In the genomic region with DNA sequence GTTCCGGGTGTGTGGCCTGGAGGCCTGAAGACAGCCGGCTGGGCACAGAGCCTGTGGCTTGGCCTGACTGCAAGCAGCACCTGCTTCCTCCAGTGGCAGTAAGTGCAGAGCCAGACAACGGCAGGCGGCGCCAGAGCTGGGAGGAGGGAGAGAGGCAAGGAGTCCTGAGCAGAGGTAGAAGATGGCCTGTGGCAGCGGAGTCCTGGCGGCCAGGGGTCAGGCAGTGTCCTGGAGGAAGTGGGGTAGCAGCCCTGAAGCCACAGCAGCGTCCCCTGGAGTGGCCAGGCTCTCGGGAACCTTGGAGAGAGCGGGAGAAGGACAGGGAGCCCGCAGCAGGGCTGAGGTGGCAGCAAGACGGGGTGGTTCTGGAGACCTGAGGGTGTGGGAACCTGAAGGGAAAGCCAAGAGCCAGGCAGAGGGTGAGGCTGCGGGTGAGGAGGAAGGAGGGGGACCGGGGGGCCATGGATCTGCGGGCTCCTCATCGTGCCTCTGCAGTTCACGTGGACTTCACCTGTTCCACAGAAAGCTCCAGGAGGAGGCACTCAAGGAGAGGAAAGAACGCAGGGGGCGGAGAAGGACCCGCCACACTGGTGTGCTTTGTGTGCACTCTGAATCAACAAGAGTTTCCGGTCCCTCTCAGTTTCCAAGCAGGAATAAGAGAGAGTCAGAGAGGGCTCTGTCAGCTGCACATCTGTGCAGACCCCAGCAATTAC, we compare ENCODE assay signal across 9 cellular contexts.
DNase-seq lines count a peak whose midpoint lies in the region; ATAC-seq and TF ChIP-seq lines count a peak whose summit lies in the region.
"Had no signal": no experiment of that assay in that cellular context is flagged by ENCODE, and none has a peak within 500 bp of the region (broad histone marks: within the 10 kb centered on the region; RNA-seq: fewer than 3 reads in every experiment).

No MANE protein-coding gene starts in this region.

- H3K9me3 ChIP-seq in right lobe of liver, result no peaks in the 10 kb centered on the region
- H3K9me3 ChIP-seq in upper lobe of left lung, result no peaks in the 10 kb centered on the region

- H3K36me3 Mint-ChIP-seq in activated CD8-positive, alpha-beta memory T cell treated with anti-CD3 and anti-CD28 coated beads, Interleukin-2, amount 10 ng/mL, durations not matched to agents 7 days and 5 days, result no peaks in the 10 kb centered on the region
- H3K36me3 Mint-ChIP-seq in activated CD8-positive, alpha-beta T cell treated with anti-CD3 and anti-CD28 coated beads, Interleukin-2, amount 10 ng/mL, durations not matched to agents 7 days and 5 days (ENCODE audit: low read depth), result peaks cover 6% of the 10 kb centered on the region

- H3K27me3 ChIP-seq in right lobe of liver (no peaks in the 10 kb centered on the region), upper lobe of left lung (no peaks in the 10 kb centered on the region)

- TF ChIP-seq CTCF in right lobe of liver (IDR thresholded peaks at IDR 0.05) (no peak), upper lobe of left lung (IDR thresholded peaks at IDR 0.05) (peak in 4 of 6 experiments; percentile 30 to 62 (median 56))

- 98% methylated on average over 8 of the region's 21 CpGs for WGBS in right lobe of liver (ENCODE audit: insufficient coverage, low coverage, low lambda C conversion rate, missing lambda C conversion rate)
- 74 to 75% methylated on average over 21 of the region's 21 CpGs for WGBS in upper lobe of left lung, 2 donors

- H3K4me1 ChIP-seq in right lobe of liver (no peaks in the 10 kb centered on the region), upper lobe of left lung (peaks cover 5 to 30% (median 13%) of the 10 kb centered on the region in 4 donors)

- H3K4me1 Mint-ChIP-seq in activated CD8-positive, alpha-beta memory T cell treated with anti-CD3 and anti-CD28 coated beads, Interleukin-2, amount 10 ng/mL, durations not matched to agents 7 days and 5 days, result no peaks in the 10 kb centered on the region
- no peaks in the 10 kb centered on the region for H3K4me1 Mint-ChIP-seq in activated CD8-positive, alpha-beta T cell treated with anti-CD3 and anti-CD28 coated beads, Interleukin-2, amount 10 ng/mL, durations not matched to agents 7 days and 5 days (ENCODE audit: low read depth)

- intact Hi-C loops in right lobe of liver (cut with DNase I), result no loop called here

- CTCF ChIA-PET in activated CD8-positive, alpha-beta memory T cell treated with anti-CD3 and anti-CD28 coated beads, Interleukin-2, amount 10 ng/mL, durations not matched to agents 7 days and 5 days (lab: Charles Lee), result no interaction called here
- CTCF ChIA-PET in activated CD8-positive, alpha-beta T cell treated with anti-CD3 and anti-CD28 coated beads, Interleukin-2, amount 10 ng/mL, durations not matched to agents 7 days and 5 days (lab: Charles Lee), result no interaction called here

- peak; percentile 36 for DNase-seq in activated CD8-positive, alpha-beta memory T cell treated with anti-CD3 and anti-CD28 coated beads, Interleukin-2, amount 10 ng/mL, durations not matched to agents 7 days and 5 days
- no peak for DNase-seq in activated CD8-positive, alpha-beta memory T cell treated with anti-CD3 and anti-CD28 coated beads for 24 hours
- DNase-seq in SK-N-DZ (ENCODE audit: low spot score), result peak; percentile 18
- DNase-seq in right lobe of liver, result peak in 2 of 3 donors; percentile 38 to 55
- DNase-seq in upper lobe of left lung, result peak; percentile 89 to 93
- DNase-seq in activated CD8-positive, alpha-beta T cell treated with anti-CD3 and anti-CD28 coated beads, Interleukin-2, amount 10 ng/mL, durations not matched to agents 7 days and 5 days, result no peak
- DNase-seq: islet precursor cell had no signal

- no peak for ATAC-seq in activated CD8-positive, alpha-beta memory T cell treated with anti-CD3 and anti-CD28 coated beads, Interleukin-2, amount 10 ng/mL, durations not matched to agents 7 days and 5 days
- ATAC-seq in right lobe of liver (peak in 1 of 4 donors; percentile 10), upper lobe of left lung (ENCODE audit: low FRiP score in 2 of 2) (peak; percentile 54 to 85), GM21576 (IDR thresholded peaks at IDR 0.05; ENCODE audit: unreplicated experiment) (no peak), HG03135 (IDR thresholded peaks at IDR 0.05; ENCODE audit: unreplicated experiment) (no peak)
- no peak for ATAC-seq in activated CD8-positive, alpha-beta T cell treated with anti-CD3 and anti-CD28 coated beads, Interleukin-2, amount 10 ng/mL, durations not matched to agents 7 days and 5 days

- no peaks in the 10 kb centered on the region for H3K9me3 Mint-ChIP-seq in activated CD8-positive, alpha-beta memory T cell treated with anti-CD3 and anti-CD28 coated beads, Interleukin-2, amount 10 ng/mL, durations not matched to agents 7 days and 5 days (ENCODE audit: low read depth)
- H3K9me3 Mint-ChIP-seq in activated CD8-positive, alpha-beta T cell treated with anti-CD3 and anti-CD28 coated beads, Interleukin-2, amount 10 ng/mL, durations not matched to agents 7 days and 5 days (ENCODE audit: insufficient read depth), result no peaks in the 10 kb centered on the region

- TF ChIP-seq POLR2A in right lobe of liver (IDR thresholded peaks at IDR 0.05), result no peak
- TF ChIP-seq POLR2A in upper lobe of left lung (IDR thresholded peaks at IDR 0.05), result peak in 2 of 4 donors; percentile 7 to 60

- H3K4me3 ChIP-seq in right lobe of liver (no peak overlapping the region), upper lobe of left lung (peak overlapping the region in 2 of 4 donors; percentile 13)

- H3K27me3 Mint-ChIP-seq in activated CD8-positive, alpha-beta memory T cell treated with anti-CD3 and anti-CD28 coated beads, Interleukin-2, amount 10 ng/mL, durations not matched to agents 7 days and 5 days, result no peaks in the 10 kb centered on the region
- H3K27me3 Mint-ChIP-seq in activated CD8-positive, alpha-beta T cell treated with anti-CD3 and anti-CD28 coated beads, Interleukin-2, amount 10 ng/mL, durations not matched to agents 7 days and 5 days (ENCODE audit: low read depth), result no peaks in the 10 kb centered on the region

- POLR2A ChIA-PET in activated CD8-positive, alpha-beta T cell treated with anti-CD3 and anti-CD28 coated beads, Interleukin-2, amount 10 ng/mL, durations not matched to agents 7 days and 5 days (lab: Charles Lee), result no interaction called here

- no peak overlapping the region for H3K4me3 Mint-ChIP-seq in activated CD8-positive, alpha-beta memory T cell treated with anti-CD3 and anti-CD28 coated beads, Interleukin-2, amount 10 ng/mL, durations not matched to agents 7 days and 5 days
- H3K4me3 Mint-ChIP-seq in activated CD8-positive, alpha-beta T cell treated with anti-CD3 and anti-CD28 coated beads, Interleukin-2, amount 10 ng/mL, durations not matched to agents 7 days and 5 days, result no peak overlapping the region

- H3K36me3 ChIP-seq in right lobe of liver (peaks cover 0 to 48% (median 12%) of the 10 kb centered on the region in 4 donors), upper lobe of left lung (peaks cover 4 to 78% (median 29%) of the 10 kb centered on the region in 4 donors)

- H3K27ac Mint-ChIP-seq in activated CD8-positive, alpha-beta memory T cell treated with anti-CD3 and anti-CD28 coated beads, Interleukin-2, amount 10 ng/mL, durations not matched to agents 7 days and 5 days, result no peak overlapping the region
- H3K27ac Mint-ChIP-seq in activated CD8-positive, alpha-beta T cell treated with anti-CD3 and anti-CD28 coated beads, Interleukin-2, amount 10 ng/mL, durations not matched to agents 7 days and 5 days, result no peak overlapping the region

- no peak overlapping the region for H3K27ac ChIP-seq in right lobe of liver
- H3K27ac ChIP-seq in upper lobe of left lung, result peak overlapping the region; percentile 54 to 92 (median 77)

- TF ChIP-seq EP300 in upper lobe of left lung (IDR thresholded peaks at IDR 0.05), result peak in 1 of 4 donors; percentile 65

Comparison
In these comparisons a context has a peak if more than half of its experiments do, and no peak if none do; other contexts are left out.
1. DNase-seq: peak in activated CD8-positive, alpha-beta memory T cell treated with anti-CD3 and anti-CD28 coated beads, Interleukin-2, amount 10 ng/mL, durations not matched to agents 7 days and 5 days (single experiment), SK-N-DZ (single experiment), right lobe of liver (2 of 3) and upper lobe of left lung (2 of 2); none in activated CD8-positive, alpha-beta memory T cell treated with anti-CD3 and anti-CD28 coated beads for 24 hours (single experiment) and activated CD8-positive, alpha-beta T cell treated with anti-CD3 and anti-CD28 coated beads, Interleukin-2, amount 10 ng/mL, durations not matched to agents 7 days and 5 days (single experiment).
2. ATAC-seq: peak in upper lobe of left lung (2 of 2); none in activated CD8-positive, alpha-beta memory T cell treated with anti-CD3 and anti-CD28 coated beads, Interleukin-2, amount 10 ng/mL, durations not matched to agents 7 days and 5 days (single experiment), GM21576 (single experiment), HG03135 (single experiment) and activated CD8-positive, alpha-beta T cell treated with anti-CD3 and anti-CD28 coated beads, Interleukin-2, amount 10 ng/mL, durations not matched to agents 7 days and 5 days (single experiment).
3. H3K27ac ChIP-seq: peak in upper lobe of left lung (4 of 4); none in right lobe of liver (0 of 3).
4. CTCF ChIP-seq: peak in upper lobe of left lung (4 of 6); none in right lobe of liver (0 of 4).